In genomic region chr18:35580748-35581534, GRCh38 we compare ENCODE assay signal across 1 cellular context.
A peak's percentile ranks its signal among the peaks of the same experiment; 100 is the strongest.
TF ChIP-seq lines count a peak whose summit lies in the region.

No MANE protein-coding gene starts in this region.

TF ChIP-seq in HepG2, 621 proteins besides CTCF, POLR2A, EP300 and RAD21 (continued from another document and continues in another):
- TF ChIP-seq, protein P1, sequence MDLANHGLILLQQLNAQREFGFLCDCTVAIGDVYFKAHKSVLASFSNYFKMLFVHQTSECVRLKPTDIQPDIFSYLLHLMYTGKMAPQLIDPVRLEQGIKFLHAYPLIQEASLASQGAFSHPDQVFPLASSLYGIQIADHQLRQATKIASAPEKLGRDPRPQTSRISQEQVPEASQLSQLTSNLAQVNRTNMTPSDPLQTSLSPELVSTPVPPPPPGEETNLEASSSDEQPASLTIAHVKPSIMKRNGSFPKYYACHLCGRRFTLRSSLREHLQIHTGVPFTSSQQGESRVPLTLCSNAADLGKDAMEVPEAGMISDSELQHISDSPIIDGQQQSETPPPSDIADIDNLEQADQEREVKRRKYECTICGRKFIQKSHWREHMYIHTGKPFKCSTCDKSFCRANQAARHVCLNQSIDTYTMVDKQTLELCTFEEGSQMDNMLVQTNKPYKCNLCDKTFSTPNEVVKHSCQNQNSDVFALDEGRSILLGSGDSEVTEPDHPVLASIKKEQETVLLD (CRISPR knock-in tag; IDR thresholded peaks at IDR 0.05; ENCODE audit: low read depth), result peak; percentile 51; the same call in 1 of the 2 replicates
- TF ChIP-seq KLF13 (CRISPR knock-in tag; IDR thresholded peaks at IDR 0.05) (no peak), HDAC6 (IDR thresholded peaks at IDR 0.05; ENCODE audit: low read depth, low read length) (no peak), ZNF136 (CRISPR knock-in tag; IDR thresholded peaks at IDR 0.05; ENCODE audit: low read depth) (no peak), HMG20B (CRISPR knock-in tag; conservative IDR thresholded peaks at IDR 0.05) (no peak), ZNF101 (CRISPR knock-in tag; IDR thresholded peaks at IDR 0.05; ENCODE audit: borderline replicate concordance, low read depth) (no peak), ERF (CRISPR knock-in tag; IDR thresholded peaks at IDR 0.05) (0 out of 2 replicates have a peak, but pooled peaks have one; percentile 18), ZGPAT (CRISPR knock-in tag; IDR thresholded peaks at IDR 0.05) (0 out of 2 replicates have a peak, but pooled peaks have one; percentile 13), ZNF563 (CRISPR knock-in tag; IDR thresholded peaks at IDR 0.05) (no peak; the same call in none of the 2 replicates), ZNF12 (CRISPR knock-in tag; IDR thresholded peaks at IDR 0.05) (no peak), ATM (IDR thresholded peaks at IDR 0.05; ENCODE audit: borderline replicate concordance) (no peak), KDM6A (CRISPR knock-in tag; IDR thresholded peaks at IDR 0.05; ENCODE audit: low read depth) (no peak), EHMT2 (IDR thresholded peaks at IDR 0.05; ENCODE audit: borderline replicate concordance, low read depth, low read length) (no peak), SMAD9 (CRISPR knock-in tag; IDR thresholded peaks at IDR 0.05) (no peak), ZNF761 (CRISPR knock-in tag; conservative IDR thresholded peaks at IDR 0.05) (0 out of 2 replicates have a peak, but pooled peaks have one; percentile 63), HHEX (CRISPR knock-in tag; IDR thresholded peaks at IDR 0.05) (no peak), ZNF33B (CRISPR knock-in tag; IDR thresholded peaks at IDR 0.05) (no peak), ZNF790 (CRISPR knock-in tag; IDR thresholded peaks at IDR 0.05; ENCODE audit: borderline replicate concordance) (no peak), HOXD1 (CRISPR knock-in tag; IDR thresholded peaks at IDR 0.05) (no peak), RCOR2 (CRISPR knock-in tag; IDR thresholded peaks at IDR 0.05) (no peak), ZNF234 (CRISPR knock-in tag; conservative IDR thresholded peaks at IDR 0.05) (no peak), KDM5B (CRISPR knock-in tag; IDR thresholded peaks at IDR 0.05; ENCODE audit: borderline replicate concordance) (peak; percentile 32; the same call in 1 of the 2 replicates), ZNF839 (CRISPR knock-in tag; IDR thresholded peaks at IDR 0.05; ENCODE audit: borderline replicate concordance) (no peak), DR1 (CRISPR knock-in tag; IDR thresholded peaks at IDR 0.05) (no peak), FOXP1 (IDR thresholded peaks at IDR 0.05) (no peak), FOXP1 (CRISPR knock-in tag; IDR thresholded peaks at IDR 0.05) (no peak), ZBTB38 (CRISPR knock-in tag; IDR thresholded peaks at IDR 0.05) (no peak), HNRNPLL (IDR thresholded peaks at IDR 0.05; ENCODE audit: low read depth, low read length, poor library complexity, severe bottlenecking) (peak; percentile 44), NCOR1 (IDR thresholded peaks at IDR 0.05; ENCODE audit: borderline replicate concordance, low read length) (no peak), ZFX (CRISPR knock-in tag; IDR thresholded peaks at IDR 0.05; ENCODE audit: low read depth) (peak; percentile 86), NFIC (IDR thresholded peaks at IDR 0.05; ENCODE audit: low read length) (no peak), XRCC5 (optimal IDR thresholded peaks at IDR 0.05; ENCODE audit: low read length) (no peak), ZNF557 (CRISPR knock-in tag; IDR thresholded peaks at IDR 0.05) (no peak), NR2F2 (IDR thresholded peaks at IDR 0.05; ENCODE audit: borderline replicate concordance, low read depth) (no peak), TRAFD1 (CRISPR knock-in tag; IDR thresholded peaks at IDR 0.05; ENCODE audit: borderline replicate concordance) (no peak), MTA1 (CRISPR knock-in tag; IDR thresholded peaks at IDR 0.05; ENCODE audit: borderline replicate concordance) (peak; percentile 50; the same call in 1 of the 2 replicates), AKAP8 (CRISPR knock-in tag; IDR thresholded peaks at IDR 0.05) (no peak), BCL3 (CRISPR knock-in tag; IDR thresholded peaks at IDR 0.05) (no peak), TBX3 (IDR thresholded peaks at IDR 0.05; ENCODE audit: borderline replicate concordance) (no peak), E2F1 (CRISPR knock-in tag; IDR thresholded peaks at IDR 0.05) (no peak)
- TF ChIP-seq, protein P2, sequence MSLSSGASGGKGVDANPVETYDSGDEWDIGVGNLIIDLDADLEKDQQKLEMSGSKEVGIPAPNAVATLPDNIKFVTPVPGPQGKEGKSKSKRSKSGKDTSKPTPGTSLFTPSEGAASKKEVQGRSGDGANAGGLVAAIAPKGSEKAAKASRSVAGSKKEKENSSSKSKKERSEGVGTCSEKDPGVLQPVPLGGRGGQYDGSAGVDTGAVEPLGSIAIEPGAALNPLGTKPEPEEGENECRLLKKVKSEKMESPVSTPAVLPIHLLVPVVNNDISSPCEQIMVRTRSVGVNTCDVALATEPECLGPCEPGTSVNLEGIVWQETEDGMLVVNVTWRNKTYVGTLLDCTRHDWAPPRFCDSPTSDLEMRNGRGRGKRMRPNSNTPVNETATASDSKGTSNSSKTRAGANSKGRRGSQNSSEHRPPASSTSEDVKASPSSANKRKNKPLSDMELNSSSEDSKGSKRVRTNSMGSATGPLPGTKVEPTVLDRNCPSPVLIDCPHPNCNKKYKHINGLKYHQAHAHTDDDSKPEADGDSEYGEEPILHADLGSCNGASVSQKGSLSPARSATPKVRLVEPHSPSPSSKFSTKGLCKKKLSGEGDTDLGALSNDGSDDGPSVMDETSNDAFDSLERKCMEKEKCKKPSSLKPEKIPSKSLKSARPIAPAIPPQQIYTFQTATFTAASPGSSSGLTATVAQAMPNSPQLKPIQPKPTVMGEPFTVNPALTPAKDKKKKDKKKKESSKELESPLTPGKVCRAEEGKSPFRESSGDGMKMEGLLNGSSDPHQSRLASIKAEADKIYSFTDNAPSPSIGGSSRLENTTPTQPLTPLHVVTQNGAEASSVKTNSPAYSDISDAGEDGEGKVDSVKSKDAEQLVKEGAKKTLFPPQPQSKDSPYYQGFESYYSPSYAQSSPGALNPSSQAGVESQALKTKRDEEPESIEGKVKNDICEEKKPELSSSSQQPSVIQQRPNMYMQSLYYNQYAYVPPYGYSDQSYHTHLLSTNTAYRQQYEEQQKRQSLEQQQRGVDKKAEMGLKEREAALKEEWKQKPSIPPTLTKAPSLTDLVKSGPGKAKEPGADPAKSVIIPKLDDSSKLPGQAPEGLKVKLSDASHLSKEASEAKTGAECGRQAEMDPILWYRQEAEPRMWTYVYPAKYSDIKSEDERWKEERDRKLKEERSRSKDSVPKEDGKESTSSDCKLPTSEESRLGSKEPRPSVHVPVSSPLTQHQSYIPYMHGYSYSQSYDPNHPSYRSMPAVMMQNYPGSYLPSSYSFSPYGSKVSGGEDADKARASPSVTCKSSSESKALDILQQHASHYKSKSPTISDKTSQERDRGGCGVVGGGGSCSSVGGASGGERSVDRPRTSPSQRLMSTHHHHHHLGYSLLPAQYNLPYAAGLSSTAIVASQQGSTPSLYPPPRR (CRISPR knock-in tag; IDR thresholded peaks at IDR 0.05; ENCODE audit: borderline replicate concordance), result no peak
- TF ChIP-seq, protein P3, sequence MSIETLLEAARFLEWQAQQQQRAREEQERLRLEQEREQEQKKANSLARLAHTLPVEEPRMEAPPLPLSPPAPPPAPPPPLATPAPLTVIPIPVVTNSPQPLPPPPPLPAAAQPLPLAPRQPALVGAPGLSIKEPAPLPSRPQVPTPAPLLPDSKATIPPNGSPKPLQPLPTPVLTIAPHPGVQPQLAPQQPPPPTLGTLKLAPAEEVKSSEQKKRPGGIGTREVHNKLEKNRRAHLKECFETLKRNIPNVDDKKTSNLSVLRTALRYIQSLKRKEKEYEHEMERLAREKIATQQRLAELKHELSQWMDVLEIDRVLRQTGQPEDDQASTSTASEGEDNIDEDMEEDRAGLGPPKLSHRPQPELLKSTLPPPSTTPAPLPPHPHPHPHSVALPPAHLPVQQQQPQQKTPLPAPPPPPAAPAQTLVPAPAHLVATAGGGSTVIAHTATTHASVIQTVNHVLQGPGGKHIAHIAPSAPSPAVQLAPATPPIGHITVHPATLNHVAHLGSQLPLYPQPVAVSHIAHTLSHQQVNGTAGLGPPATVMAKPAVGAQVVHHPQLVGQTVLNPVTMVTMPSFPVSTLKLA (IDR thresholded peaks at IDR 0.05), result no peak
- TF ChIP-seq, protein P4, sequence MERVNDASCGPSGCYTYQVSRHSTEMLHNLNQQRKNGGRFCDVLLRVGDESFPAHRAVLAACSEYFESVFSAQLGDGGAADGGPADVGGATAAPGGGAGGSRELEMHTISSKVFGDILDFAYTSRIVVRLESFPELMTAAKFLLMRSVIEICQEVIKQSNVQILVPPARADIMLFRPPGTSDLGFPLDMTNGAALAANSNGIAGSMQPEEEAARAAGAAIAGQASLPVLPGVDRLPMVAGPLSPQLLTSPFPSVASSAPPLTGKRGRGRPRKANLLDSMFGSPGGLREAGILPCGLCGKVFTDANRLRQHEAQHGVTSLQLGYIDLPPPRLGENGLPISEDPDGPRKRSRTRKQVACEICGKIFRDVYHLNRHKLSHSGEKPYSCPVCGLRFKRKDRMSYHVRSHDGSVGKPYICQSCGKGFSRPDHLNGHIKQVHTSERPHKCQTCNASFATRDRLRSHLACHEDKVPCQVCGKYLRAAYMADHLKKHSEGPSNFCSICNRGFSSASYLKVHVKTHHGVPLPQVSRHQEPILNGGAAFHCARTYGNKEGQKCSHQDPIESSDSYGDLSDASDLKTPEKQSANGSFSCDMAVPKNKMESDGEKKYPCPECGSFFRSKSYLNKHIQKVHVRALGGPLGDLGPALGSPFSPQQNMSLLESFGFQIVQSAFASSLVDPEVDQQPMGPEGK (CRISPR knock-in tag; IDR thresholded peaks at IDR 0.05), result peak; percentile 38; the same call in 1 of the 2 replicates
- TF ChIP-seq, protein P5, sequence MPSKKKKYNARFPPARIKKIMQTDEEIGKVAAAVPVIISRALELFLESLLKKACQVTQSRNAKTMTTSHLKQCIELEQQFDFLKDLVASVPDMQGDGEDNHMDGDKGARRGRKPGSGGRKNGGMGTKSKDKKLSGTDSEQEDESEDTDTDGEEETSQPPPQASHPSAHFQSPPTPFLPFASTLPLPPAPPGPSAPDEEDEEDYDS (CRISPR knock-in tag; IDR thresholded peaks at IDR 0.05), result no peak
- TF ChIP-seq, protein P6, sequence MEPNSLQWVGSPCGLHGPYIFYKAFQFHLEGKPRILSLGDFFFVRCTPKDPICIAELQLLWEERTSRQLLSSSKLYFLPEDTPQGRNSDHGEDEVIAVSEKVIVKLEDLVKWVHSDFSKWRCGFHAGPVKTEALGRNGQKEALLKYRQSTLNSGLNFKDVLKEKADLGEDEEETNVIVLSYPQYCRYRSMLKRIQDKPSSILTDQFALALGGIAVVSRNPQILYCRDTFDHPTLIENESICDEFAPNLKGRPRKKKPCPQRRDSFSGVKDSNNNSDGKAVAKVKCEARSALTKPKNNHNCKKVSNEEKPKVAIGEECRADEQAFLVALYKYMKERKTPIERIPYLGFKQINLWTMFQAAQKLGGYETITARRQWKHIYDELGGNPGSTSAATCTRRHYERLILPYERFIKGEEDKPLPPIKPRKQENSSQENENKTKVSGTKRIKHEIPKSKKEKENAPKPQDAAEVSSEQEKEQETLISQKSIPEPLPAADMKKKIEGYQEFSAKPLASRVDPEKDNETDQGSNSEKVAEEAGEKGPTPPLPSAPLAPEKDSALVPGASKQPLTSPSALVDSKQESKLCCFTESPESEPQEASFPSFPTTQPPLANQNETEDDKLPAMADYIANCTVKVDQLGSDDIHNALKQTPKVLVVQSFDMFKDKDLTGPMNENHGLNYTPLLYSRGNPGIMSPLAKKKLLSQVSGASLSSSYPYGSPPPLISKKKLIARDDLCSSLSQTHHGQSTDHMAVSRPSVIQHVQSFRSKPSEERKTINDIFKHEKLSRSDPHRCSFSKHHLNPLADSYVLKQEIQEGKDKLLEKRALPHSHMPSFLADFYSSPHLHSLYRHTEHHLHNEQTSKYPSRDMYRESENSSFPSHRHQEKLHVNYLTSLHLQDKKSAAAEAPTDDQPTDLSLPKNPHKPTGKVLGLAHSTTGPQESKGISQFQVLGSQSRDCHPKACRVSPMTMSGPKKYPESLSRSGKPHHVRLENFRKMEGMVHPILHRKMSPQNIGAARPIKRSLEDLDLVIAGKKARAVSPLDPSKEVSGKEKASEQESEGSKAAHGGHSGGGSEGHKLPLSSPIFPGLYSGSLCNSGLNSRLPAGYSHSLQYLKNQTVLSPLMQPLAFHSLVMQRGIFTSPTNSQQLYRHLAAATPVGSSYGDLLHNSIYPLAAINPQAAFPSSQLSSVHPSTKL (CRISPR knock-in tag; IDR thresholded peaks at IDR 0.05), result 0 out of 2 replicates have a peak, but pooled peaks have one; percentile 8
